Comparison of ENCODE assay signal across 18 cellular contexts in the genomic region with DNA sequence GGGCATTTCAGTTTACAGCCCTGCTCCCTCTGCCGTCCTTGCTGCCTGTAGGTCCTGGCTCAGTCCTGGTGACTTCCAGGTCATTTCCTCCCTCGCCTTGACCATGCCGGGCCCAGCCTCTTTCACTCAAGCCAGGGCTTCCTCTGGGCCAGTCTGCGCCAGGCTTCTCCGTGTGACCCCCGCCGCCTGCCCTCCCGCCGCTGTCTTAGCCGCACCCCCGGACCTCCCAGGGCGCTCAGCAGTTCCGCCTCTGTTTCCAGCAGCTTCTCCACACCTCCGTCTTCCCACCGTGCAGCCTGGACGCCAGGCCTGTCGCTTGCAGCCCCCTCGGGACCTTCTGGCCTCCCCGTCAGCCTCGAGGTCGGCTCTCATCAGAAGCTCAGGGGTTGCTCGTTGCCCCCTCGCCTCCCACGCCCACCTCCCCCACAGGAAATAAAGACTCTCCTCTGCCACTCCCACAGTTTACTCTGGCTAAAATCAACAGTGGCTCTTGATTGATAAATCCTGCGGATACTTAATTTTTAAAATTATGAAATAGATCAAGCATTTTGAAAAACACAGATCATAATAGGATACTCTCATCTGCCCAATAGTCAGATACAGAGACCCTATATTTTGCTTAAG.
DNase-seq lines count a peak whose midpoint lies in the region; ATAC-seq, FAIRE-seq and TF ChIP-seq lines count a peak whose summit lies in the region.
"Had no signal": no experiment of that assay in that cellular context is flagged by ENCODE, and none has a peak within 500 bp of the region (broad histone marks: within the 10 kb centered on the region; RNA-seq: fewer than 3 reads in every experiment).

No MANE protein-coding gene starts in this region.

- H3K9me3 ChIP-seq in HUES64 (ENCODE audit: insufficient read depth, low read depth, low read length), result no peaks in the 10 kb centered on the region
- H3K9me3 ChIP-seq in small intestine (ENCODE audit: control insufficient read depth, low read depth), result no peaks in the 10 kb centered on the region

- H3K27me3 Mint-ChIP-seq in HFFc6 (ENCODE audit: insufficient read depth), result peaks cover 6% of the 10 kb centered on the region; the same call in 1 of the 2 replicates
- H3K27me3 Mint-ChIP-seq: activated naive CD8-positive, alpha-beta T cell treated with anti-CD3 and anti-CD28 coated beads, Interleukin-2, amount 10 ng/mL, durations not matched to agents 7 days and 5 days had no signal

- FAIRE-seq in small intestine (lab: Jason Lieb, UNC), result no peak
- FAIRE-seq: GM19239, H54 had no signal

- H3K36me3 ChIP-seq in HUES64 (ENCODE audit: insufficient read depth, low read length) (no peaks in the 10 kb centered on the region), small intestine (ENCODE audit: control insufficient read depth in 2 of 2, insufficient read depth in 2 of 2, low read length in 2 of 2) (no peaks in the 10 kb centered on the region)

- H3K27ac ChIP-seq in HUES64 (ENCODE audit: low read depth, low read length) (no peak overlapping the region), small intestine (ENCODE audit: low read depth in 1 of 2, low read length in 1 of 2) (no peak overlapping the region)
- H3K27ac ChIP-seq: PC-9 had no signal

- DNase-seq in choroid plexus epithelial cell (ENCODE audit: low read depth) (peak; percentile 46), left lobe of liver (ENCODE audit: low spot score) (peak; percentile 68), small intestine (peak; percentile 3), HFFc6 (no peak), CD1c-positive myeloid dendritic cell (ENCODE audit: extremely low spot score) (no peak)
- DNase-seq: activated naive CD8-positive, alpha-beta T cell treated with anti-CD3 and anti-CD28 coated beads, Interleukin-2, amount 10 ng/mL, durations not matched to agents 7 days and 5 days; hippocampal formation; KBM-7; naive thymus-derived CD4-positive, alpha-beta T cell; NCI-H2081 treated with DMSO at 0.1 percent for 48 hours; PC-9; stimulated activated CD4-positive, alpha-beta T cell treated with anti-CD3 and anti-CD28 coated beads, Interleukin-15, amount 100 ng/mL, for 24 hours had no signal

- peak overlapping the region; percentile 38; the same call in 1 of the 2 replicates for H3K9ac ChIP-seq in HUES64 (ENCODE audit: low read depth, low read length)

- H3K4me1 Mint-ChIP-seq in HFFc6 (ENCODE audit: low read depth), result no peaks in the 10 kb centered on the region
- H3K4me1 Mint-ChIP-seq: activated naive CD8-positive, alpha-beta T cell treated with anti-CD3 and anti-CD28 coated beads, Interleukin-2, amount 10 ng/mL, durations not matched to agents 7 days and 5 days; naive thymus-derived CD4-positive, alpha-beta T cell had no signal

- H3K4me1 ChIP-seq in HUES64 (ENCODE audit: insufficient read depth, low read length), result peaks cover 10% of the 10 kb centered on the region; the same call in 1 of the 2 replicates
- H3K4me1 ChIP-seq in small intestine (ENCODE audit: control insufficient read depth in 2 of 2, insufficient read depth in 1 of 2, low read depth in 1 of 2, low read length in 1 of 2), result peaks cover 2 to 3% of the 10 kb centered on the region in 2 donors

- no peak overlapping the region for H3K27ac Mint-ChIP-seq in HFFc6
- H3K27ac Mint-ChIP-seq: activated naive CD8-positive, alpha-beta T cell treated with anti-CD3 and anti-CD28 coated beads, Interleukin-2, amount 10 ng/mL, durations not matched to agents 7 days and 5 days; naive thymus-derived CD4-positive, alpha-beta T cell; T-helper 2 cell treated with Interferon-gamma antibody and Interleukin-4, amounts not matched to agents 5 μg/mL and 100 μg/mL, for 36 hours had no signal

- WGBS in HUES64, result 40% methylated on average over 24 of the region's 25 CpGs
- 6 to 27% (median 9%) methylated on average over 23 to 25 of the region's 25 CpGs for WGBS in small intestine, 3 donors

- H3K27me3 ChIP-seq in HUES64 (ENCODE audit: insufficient read depth, low read length) (no peaks in the 10 kb centered on the region), small intestine (ENCODE audit: control insufficient read depth in 2 of 2, insufficient read depth in 2 of 2, low read length in 2 of 2) (no peaks in the 10 kb centered on the region)

- H3K9me3 Mint-ChIP-seq in HFFc6, result no peaks in the 10 kb centered on the region
- H3K9me3 Mint-ChIP-seq: activated naive CD8-positive, alpha-beta T cell treated with anti-CD3 and anti-CD28 coated beads, Interleukin-2, amount 10 ng/mL, durations not matched to agents 7 days and 5 days; T-helper 2 cell treated with Interferon-gamma antibody and Interleukin-4, amounts not matched to agents 5 μg/mL and 100 μg/mL, for 36 hours had no signal

- peak; percentile 16 for TF ChIP-seq CTCF in choroid plexus epithelial cell (conservative IDR thresholded peaks at IDR 0.05; ENCODE audit: low read depth, low read length)
- TF ChIP-seq CTCF in HFFc6 (IDR thresholded peaks at IDR 0.05), result no peak

- H3K4me3 ChIP-seq in HUES64 (ENCODE audit: low read length), result no peak overlapping the region
- peak overlapping the region; percentile 48 for H3K4me3 ChIP-seq in choroid plexus epithelial cell (ENCODE audit: low read depth, low read length)
- peak overlapping the region in 1 of 2 donors; percentile 10 for H3K4me3 ChIP-seq in small intestine (ENCODE audit: low read depth in 1 of 2, low read length in 2 of 2)
- H3K4me3 ChIP-seq: PC-9 had no signal

- peak; percentile 92 for ATAC-seq in left lobe of liver
- no peak for ATAC-seq in GM18868 (IDR thresholded peaks at IDR 0.05; ENCODE audit: unreplicated experiment)
- no peak for ATAC-seq in GM18517 (IDR thresholded peaks at IDR 0.05; ENCODE audit: unreplicated experiment)
- ATAC-seq: naive thymus-derived CD4-positive, alpha-beta T cell had no signal

- H3K36me3 Mint-ChIP-seq in HFFc6 (ENCODE audit: low read depth), result no peaks in the 10 kb centered on the region
- H3K36me3 Mint-ChIP-seq: activated naive CD8-positive, alpha-beta T cell treated with anti-CD3 and anti-CD28 coated beads, Interleukin-2, amount 10 ng/mL, durations not matched to agents 7 days and 5 days; naive thymus-derived CD4-positive, alpha-beta T cell had no signal

- H3K4me3 Mint-ChIP-seq in HFFc6, result no peak overlapping the region
- H3K4me3 Mint-ChIP-seq: activated naive CD8-positive, alpha-beta T cell treated with anti-CD3 and anti-CD28 coated beads, Interleukin-2, amount 10 ng/mL, durations not matched to agents 7 days and 5 days; naive thymus-derived CD4-positive, alpha-beta T cell; T-helper 2 cell treated with Interferon-gamma antibody and Interleukin-4, amounts not matched to agents 5 μg/mL and 100 μg/mL, for 36 hours had no signal

Comparison
In these comparisons a context has a peak if more than half of its experiments do, and no peak if none do; other contexts are left out.
1. DNase-seq: peak in choroid plexus epithelial cell (single experiment), left lobe of liver (single experiment) and small intestine (single experiment); none in HFFc6 (single experiment) and CD1c-positive myeloid dendritic cell (single experiment).